Comparison of ENCODE assay signal across 22 cellular contexts in the genomic region with DNA sequence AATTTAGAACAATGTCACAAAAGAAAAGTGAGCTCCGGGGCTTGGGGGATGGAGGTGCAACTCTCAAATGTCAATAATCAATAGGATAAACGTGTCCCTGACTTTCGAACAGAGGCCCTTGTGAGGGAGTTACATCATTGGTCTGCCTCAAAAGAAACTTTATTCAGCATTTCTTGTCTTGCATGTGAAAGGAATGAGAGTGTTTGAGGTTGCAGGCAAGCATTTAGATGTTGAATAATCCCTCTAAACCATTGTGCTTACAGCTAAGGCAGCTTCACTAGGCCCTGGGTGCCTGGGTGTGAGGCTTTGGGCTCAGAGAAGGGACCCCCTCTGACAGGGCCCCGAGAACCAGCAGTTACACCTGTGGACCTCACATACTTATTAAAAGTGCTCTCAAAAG. TPM values are rescaled to one million over a fixed set of nuclear protein-coding genes. Genes with fewer than 3 reads are reported as not detected.
DNase-seq lines count a peak whose midpoint lies in the region; ATAC-seq and TF ChIP-seq lines count a peak whose summit lies in the region.
"Had no signal": no experiment of that assay in that cellular context is flagged by ENCODE, and none has a peak within 500 bp of the region (broad histone marks: within the 10 kb centered on the region; RNA-seq: fewer than 3 reads in every experiment).

No MANE protein-coding gene starts in this region.

- no peak overlapping the region for H3K27ac ChIP-seq in right atrium auricular region
- peak overlapping the region in 7 of 10 donors; percentile 28 to 93 (median 58) for H3K27ac ChIP-seq in heart right ventricle
- H3K27ac ChIP-seq in neural progenitor cell = no peak overlapping the region
- no peak overlapping the region for H3K27ac ChIP-seq in aorta (ENCODE audit: low read depth in 1 of 2, low read length in 2 of 2)
- H3K27ac ChIP-seq: A549, lower lobe of right lung, SK-N-MC, upper lobe of left lung, VCaP had no signal

- H3K4me3 Mint-ChIP-seq in WTC11 (no peak overlapping the region), neural progenitor cell (no peak overlapping the region)

- POLR2A ChIA-PET in WTC11 (lab: Charles Lee) = no interaction called here

- H3K4me1 ChIP-seq in right atrium auricular region (peaks cover 0 to 15% of the 10 kb centered on the region in 2 donors), heart right ventricle (peaks cover 0 to 69% (median 16%) of the 10 kb centered on the region in 9 donors), neural progenitor cell (peaks cover 9% of the 10 kb centered on the region), aorta (ENCODE audit: control insufficient read depth in 1 of 2, insufficient read depth in 2 of 2, low read length in 2 of 2) (no peaks in the 10 kb centered on the region)
- H3K4me1 ChIP-seq: lower lobe of right lung, upper lobe of left lung had no signal

- ATAC-seq in Right ventricle myocardium inferior (peak; percentile 17), WTC11 (peak; percentile 65), heart right ventricle (peak in 2 of 8 donors; percentile 4 to 22), aorta (ENCODE audit: low FRiP score) (no peak), HG03571 (IDR thresholded peaks at IDR 0.05; ENCODE audit: unreplicated experiment) (no peak)
- ATAC-seq: A549, lower lobe of right lung had no signal

- H3K27me3 Mint-ChIP-seq in WTC11 (ENCODE audit: low read depth) = no peaks in the 10 kb centered on the region; the same call in 1 of the 2 replicates
- peaks cover 4% of the 10 kb centered on the region for H3K27me3 Mint-ChIP-seq in neural progenitor cell (ENCODE audit: insufficient read depth, low read depth)

- CTCF ChIA-PET in WTC11 (lab: Charles Lee) = interaction anchor here (0.9 kb wide), 1 partner anchor 29 kb away, joined by 4 read pairs; a partner anchor contains a TSS

- no peak overlapping the region for H3K4me3 ChIP-seq in right atrium auricular region
- no peak overlapping the region for H3K4me3 ChIP-seq in heart right ventricle
- H3K4me3 ChIP-seq in neural progenitor cell = no peak overlapping the region
- H3K4me3 ChIP-seq in aorta (ENCODE audit: low read length in 2 of 2) = no peak overlapping the region
- H3K4me3 ChIP-seq: A549, adrenal gland, lower lobe of right lung, SK-N-MC, upper lobe of left lung had no signal

- TF ChIP-seq CTCF in right atrium auricular region (IDR thresholded peaks at IDR 0.05) (no peak), WTC11 (IDR thresholded peaks at IDR 0.05) (no peak), heart right ventricle (IDR thresholded peaks at IDR 0.05) (no peak), neural progenitor cell (IDR thresholded peaks at IDR 0.05) (no peak)

- intact Hi-C loops in Right ventricle myocardium inferior (cut with DNase I) (no loop called here), heart right ventricle (cut with DNase I) (no loop called here), aorta (cut with DNase I) (no loop called here)

- WGBS in heart right ventricle, 2 donors = 38 to 69% methylated on average over 4 of the region's 4 CpGs
- 79 to 80% methylated on average over 4 of the region's 4 CpGs for WGBS in aorta, 2 donors

- H3K36me3 Mint-ChIP-seq in WTC11 (no peaks in the 10 kb centered on the region), neural progenitor cell (no peaks in the 10 kb centered on the region)

- H3K27ac Mint-ChIP-seq in WTC11 (no peak overlapping the region), neural progenitor cell (no peak overlapping the region)
- H3K27ac Mint-ChIP-seq: activated CD4-positive, alpha-beta T cell treated with anti-CD3 and anti-CD28 coated beads, Interleukin-2, amount 10 ng/mL, durations not matched to agents 7 days and 5 days; T-helper 17 cell had no signal

- H3K4me1 Mint-ChIP-seq in WTC11 (peaks cover 30% of the 10 kb centered on the region), neural progenitor cell (peaks cover 25% of the 10 kb centered on the region)

- H3K4me2 ChIP-seq in neural progenitor cell = no peak overlapping the region
- H3K4me2 ChIP-seq: A549 had no signal

- H3K27me3 ChIP-seq in right atrium auricular region (no peaks in the 10 kb centered on the region), heart right ventricle (no peaks in the 10 kb centered on the region), neural progenitor cell (no peaks in the 10 kb centered on the region), aorta (ENCODE audit: control insufficient read depth in 1 of 2, insufficient read depth in 2 of 2, low read length in 1 of 2) (no peaks in the 10 kb centered on the region)
- H3K27me3 ChIP-seq: adrenal gland, upper lobe of left lung had no signal

- no peaks in the 10 kb centered on the region for H3F3A ChIP-seq in neural progenitor cell (ENCODE audit: low read depth)

- H2AFZ ChIP-seq in neural progenitor cell (replicated peaks) = peak overlapping the region; percentile 46

- H3K79me2 ChIP-seq in neural progenitor cell (ENCODE audit: low read depth) = no peaks in the 10 kb centered on the region

- H3K9me3 Mint-ChIP-seq in WTC11 = peaks cover 17% of the 10 kb centered on the region
- no peaks in the 10 kb centered on the region for H3K9me3 Mint-ChIP-seq in neural progenitor cell

- H3K9ac ChIP-seq in neural progenitor cell = no peak overlapping the region

- no peaks in the 10 kb centered on the region for H4K20me1 ChIP-seq in neural progenitor cell (ENCODE audit: low read depth)

- no peaks in the 10 kb centered on the region for H3K36me3 ChIP-seq in right atrium auricular region
- H3K36me3 ChIP-seq in heart right ventricle = no peaks in the 10 kb centered on the region
- no peaks in the 10 kb centered on the region for H3K36me3 ChIP-seq in neural progenitor cell
- H3K36me3 ChIP-seq in aorta (ENCODE audit: control insufficient read depth in 1 of 2, insufficient read depth in 2 of 2, low read length in 1 of 2) = no peaks in the 10 kb centered on the region
- H3K36me3 ChIP-seq: adrenal gland, lower lobe of right lung, upper lobe of left lung had no signal

- DNase-seq in Right ventricle myocardium inferior (ENCODE audit: missing footprints) (no peak), right atrium auricular region (ENCODE audit: low spot score) (no peak), WTC11 (ENCODE audit: low spot score) (no peak), heart right ventricle (no peak), neural progenitor cell (ENCODE audit: low spot score) (no peak), amniotic stem cell (lab: John Stamatoyannopoulos, UW) (no peak), aorta (no peak)
- DNase-seq: activated CD4-positive, alpha-beta T cell treated with anti-CD3 and anti-CD28 coated beads, Interleukin-2, amount 10 ng/mL, durations not matched to agents 7 days and 5 days; adrenal gland; foreskin fibroblast; islet precursor cell; KBM-7; lower lobe of right lung; NCI-H1436 treated with DMSO at 0.1 percent for 48 hours; NCI-H524; retina; T-helper 17 cell; upper lobe of left lung had no signal

- H3K9me3 ChIP-seq in right atrium auricular region (no peaks in the 10 kb centered on the region), heart right ventricle (peaks cover 0 to 4% (median 0%) of the 10 kb centered on the region in 11 donors), neural progenitor cell (ENCODE audit: low read depth) (no peaks in the 10 kb centered on the region), aorta (ENCODE audit: control insufficient read depth, low read length) (no peaks in the 10 kb centered on the region)
- H3K9me3 ChIP-seq: A549, adrenal gland, lower lobe of right lung, upper lobe of left lung had no signal

TF ChIP-seq in WTC11, 78 proteins besides CTCF, POLR2A, EP300 and RAD21:
- TF ChIP-seq FOXP1 (CRISPR knock-in tag; IDR thresholded peaks at IDR 0.05; ENCODE audit: borderline replicate concordance) = no peak
- TF ChIP-seq, protein P1, sequence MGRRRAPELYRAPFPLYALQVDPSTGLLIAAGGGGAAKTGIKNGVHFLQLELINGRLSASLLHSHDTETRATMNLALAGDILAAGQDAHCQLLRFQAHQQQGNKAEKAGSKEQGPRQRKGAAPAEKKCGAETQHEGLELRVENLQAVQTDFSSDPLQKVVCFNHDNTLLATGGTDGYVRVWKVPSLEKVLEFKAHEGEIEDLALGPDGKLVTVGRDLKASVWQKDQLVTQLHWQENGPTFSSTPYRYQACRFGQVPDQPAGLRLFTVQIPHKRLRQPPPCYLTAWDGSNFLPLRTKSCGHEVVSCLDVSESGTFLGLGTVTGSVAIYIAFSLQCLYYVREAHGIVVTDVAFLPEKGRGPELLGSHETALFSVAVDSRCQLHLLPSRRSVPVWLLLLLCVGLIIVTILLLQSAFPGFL (CRISPR knock-in tag; IDR thresholded peaks at IDR 0.05; ENCODE audit: borderline replicate concordance) = no peak
- TF ChIP-seq, protein P2, sequence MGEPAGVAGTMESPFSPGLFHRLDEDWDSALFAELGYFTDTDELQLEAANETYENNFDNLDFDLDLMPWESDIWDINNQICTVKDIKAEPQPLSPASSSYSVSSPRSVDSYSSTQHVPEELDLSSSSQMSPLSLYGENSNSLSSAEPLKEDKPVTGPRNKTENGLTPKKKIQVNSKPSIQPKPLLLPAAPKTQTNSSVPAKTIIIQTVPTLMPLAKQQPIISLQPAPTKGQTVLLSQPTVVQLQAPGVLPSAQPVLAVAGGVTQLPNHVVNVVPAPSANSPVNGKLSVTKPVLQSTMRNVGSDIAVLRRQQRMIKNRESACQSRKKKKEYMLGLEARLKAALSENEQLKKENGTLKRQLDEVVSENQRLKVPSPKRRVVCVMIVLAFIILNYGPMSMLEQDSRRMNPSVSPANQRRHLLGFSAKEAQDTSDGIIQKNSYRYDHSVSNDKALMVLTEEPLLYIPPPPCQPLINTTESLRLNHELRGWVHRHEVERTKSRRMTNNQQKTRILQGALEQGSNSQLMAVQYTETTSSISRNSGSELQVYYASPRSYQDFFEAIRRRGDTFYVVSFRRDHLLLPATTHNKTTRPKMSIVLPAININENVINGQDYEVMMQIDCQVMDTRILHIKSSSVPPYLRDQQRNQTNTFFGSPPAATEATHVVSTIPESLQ (CRISPR knock-in tag; IDR thresholded peaks at IDR 0.05) = no peak
- TF ChIP-seq ELF4 (CRISPR knock-in tag; IDR thresholded peaks at IDR 0.05; ENCODE audit: low read depth) = no peak
- TF ChIP-seq, protein P3, sequence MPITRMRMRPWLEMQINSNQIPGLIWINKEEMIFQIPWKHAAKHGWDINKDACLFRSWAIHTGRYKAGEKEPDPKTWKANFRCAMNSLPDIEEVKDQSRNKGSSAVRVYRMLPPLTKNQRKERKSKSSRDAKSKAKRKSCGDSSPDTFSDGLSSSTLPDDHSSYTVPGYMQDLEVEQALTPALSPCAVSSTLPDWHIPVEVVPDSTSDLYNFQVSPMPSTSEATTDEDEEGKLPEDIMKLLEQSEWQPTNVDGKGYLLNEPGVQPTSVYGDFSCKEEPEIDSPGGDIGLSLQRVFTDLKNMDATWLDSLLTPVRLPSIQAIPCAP (CRISPR knock-in tag; IDR thresholded peaks at IDR 0.05) = no peak

RNA-seq across cellular contexts. Expression of a gene that starts 28.6 kb away (rescaled TPM):
- total RNA-seq in Right ventricle myocardium inferior (1,619 TPM), right atrium auricular region (100 to 1,000 TPM; 141 to 356 TPM), WTC11 (2021) (21.1 to 22.2 TPM (median 22.1 TPM) in 3 replicates), heart right ventricle (1,000 to 10,000 TPM in 9 of 10 donors, 100 to 1,000 TPM in 1; 598 to 2,354 (median 1,687) TPM), neural progenitor cell (ENCODE audit: low replicate concordance) (17.8 and 20.7 TPM in 2 replicates), aorta (10 to 100 TPM; 60.4 to 70.8 TPM)
- polyA plus RNA-seq in heart right ventricle (100 to 1,000 TPM; 437 to 653 TPM), aorta (100 to 1,000 TPM in 1 of 2 donors, 10 to 100 TPM in 1; 64.7 to 129 TPM)

Comparison
In these comparisons a context has a peak if more than half of its experiments do, and no peak if none do; other contexts are left out.
1. H3K27ac ChIP-seq: peak in heart right ventricle (7 of 10); none in right atrium auricular region (0 of 2), neural progenitor cell (single experiment) and aorta (0 of 2).
2. ATAC-seq: peak in Right ventricle myocardium inferior (single experiment) and WTC11 (single experiment); none in aorta (single experiment) and HG03571 (single experiment).